Comparison of ENCODE assay signal across 8 cellular contexts in genomic region chr12:12927211-12928079, GRCh38. TPM values are rescaled to one million over a fixed set of nuclear protein-coding genes. Genes with fewer than 3 reads are reported as not detected.
DNase-seq lines count a peak whose midpoint lies in the region; ATAC-seq and TF ChIP-seq lines count a peak whose summit lies in the region.

No MANE protein-coding gene starts in this region.

- H2BK120ac ChIP-seq in trophoblast cell (ENCODE audit: insufficient read depth, low read length, poor library complexity): no peak overlapping the region

- H3K4me3 ChIP-seq in fibroblast of mammary gland (ENCODE audit: control insufficient read depth, low read depth, low read length) (peak overlapping the region; percentile 9), trophoblast cell (ENCODE audit: low read depth, low read length) (no peak overlapping the region), GM23248 (no peak overlapping the region)

- H3K9me3 Mint-ChIP-seq in activated T-cell treated with anti-CD3 and anti-CD28 coated beads, Interleukin-2, amount 50 U/mL, for 4 hours: no peaks in the 10 kb centered on the region

- peak overlapping the region; percentile 4 for H4K8ac ChIP-seq in trophoblast cell (ENCODE audit: low read depth, low read length)

- peak; percentile 74 for DNase-seq in COLO668 (lab: John Stamatoyannopoulos, UW; ENCODE audit: unreplicated experiment)
- DNase-seq in NCI-H1694 (lab: John Stamatoyannopoulos, UW): peak; percentile 72
- DNase-seq in activated T-cell treated with anti-CD3 and anti-CD28 coated beads, Interleukin-2, amount 50 U/mL, for 4 hours: peak; percentile 25
- peak; percentile 46 for DNase-seq in fibroblast of mammary gland (ENCODE audit: low read depth)
- peak; percentile 87 to 96 for DNase-seq in trophoblast cell
- DNase-seq in foreskin melanocyte: no peak
- no peak for DNase-seq in GM23248

- no peak overlapping the region for H4K12ac ChIP-seq in trophoblast cell (ENCODE audit: low read depth, low read length)

- H3K79me1 ChIP-seq in trophoblast cell (ENCODE audit: low read length): peaks cover 12% of the 10 kb centered on the region

- peak overlapping the region; percentile 40 for H4K91ac ChIP-seq in trophoblast cell (ENCODE audit: low read depth, low read length)

- no peaks in the 10 kb centered on the region for H3K36me3 Mint-ChIP-seq in activated T-cell treated with anti-CD3 and anti-CD28 coated beads, Interleukin-2, amount 50 U/mL, for 4 hours (ENCODE audit: insufficient read depth)

- H3K9me2 ChIP-seq in GM23248 (ENCODE audit: insufficient read depth): no peaks in the 10 kb centered on the region

- H3K4me1 Mint-ChIP-seq in activated T-cell treated with anti-CD3 and anti-CD28 coated beads, Interleukin-2, amount 50 U/mL, for 4 hours (ENCODE audit: low read depth): no peaks in the 10 kb centered on the region

- no peaks in the 10 kb centered on the region for H3K79me2 ChIP-seq in trophoblast cell (ENCODE audit: control insufficient read depth, insufficient read depth, low read length, poor library complexity)
- H3K79me2 ChIP-seq in GM23248 (ENCODE audit: insufficient read depth): no peaks in the 10 kb centered on the region

- H4K20me1 ChIP-seq in GM23248 (ENCODE audit: insufficient read depth): no peaks in the 10 kb centered on the region

- H3K18ac ChIP-seq in trophoblast cell (ENCODE audit: low read length): no peak overlapping the region

- H3K4ac ChIP-seq in trophoblast cell (ENCODE audit: low read depth, low read length): no peak overlapping the region

- ATAC-seq in activated T-cell treated with anti-CD3 and anti-CD28 coated beads, Interleukin-2, amount 50 U/mL, for 4 hours: peak in 1 of 2 donors; percentile 54
- no peak for ATAC-seq in GM21786 (IDR thresholded peaks at IDR 0.05; ENCODE audit: unreplicated experiment)

- H3K9me3 ChIP-seq in trophoblast cell (ENCODE audit: insufficient read depth, low read depth, low read length): peaks cover 2% of the 10 kb centered on the region
- H3K9me3 ChIP-seq in GM23248 (ENCODE audit: low read depth): no peaks in the 10 kb centered on the region

- WGBS in trophoblast cell (ENCODE audit: extremely low coverage, insufficient coverage, insufficient read length): no CpG with 5 or more reads among the region's 27 CpGs
- WGBS in GM23248 (ENCODE audit: low coverage in 1 of 2, low lambda C conversion rate in 2 of 2, missing lambda C conversion rate in 2 of 2), 2 experiments: 69 to 80% methylated on average over 25 to 27 of the region's 27 CpGs

- H3K9ac ChIP-seq in trophoblast cell (ENCODE audit: low read length) (no peak overlapping the region), GM23248 (no peak overlapping the region)

- peak overlapping the region; percentile 29 for H3K4me2 ChIP-seq in trophoblast cell (ENCODE audit: low read length)
- no peak overlapping the region for H3K4me2 ChIP-seq in GM23248 (ENCODE audit: unreplicated experiment)

- H3K36me3 ChIP-seq in trophoblast cell (ENCODE audit: control insufficient read depth in 1 of 2, insufficient read depth in 2 of 2, low read length in 2 of 2): peaks cover 0 to 6% of the 10 kb centered on the region in 2 experiments
- H3K36me3 ChIP-seq in GM23248 (ENCODE audit: low read depth): no peaks in the 10 kb centered on the region

- no peak overlapping the region for H3K14ac ChIP-seq in trophoblast cell (ENCODE audit: low read length)

- H3F3A ChIP-seq in GM23248 (ENCODE audit: insufficient read depth): peaks cover 5% of the 10 kb centered on the region; the same call in 1 of the 2 replicates

- H3K27me3 ChIP-seq in trophoblast cell (ENCODE audit: insufficient read depth, low read length) (no peaks in the 10 kb centered on the region), GM23248 (replicated peaks; ENCODE audit: insufficient read depth) (no peaks in the 10 kb centered on the region)

- no peak overlapping the region for H3K23ac ChIP-seq in trophoblast cell (ENCODE audit: low read length)

- H2BK5ac ChIP-seq in trophoblast cell (ENCODE audit: low read depth, low read length, poor library complexity): no peak overlapping the region

- in situ Hi-C loops in GM23248 (cut with MboI): no loop called here

- H2BK12ac ChIP-seq in trophoblast cell (ENCODE audit: low read length): no peak overlapping the region

- H2AK5ac ChIP-seq in trophoblast cell (ENCODE audit: low read length): no peak overlapping the region

- H3K4me1 ChIP-seq in trophoblast cell (ENCODE audit: control insufficient read depth in 1 of 2, insufficient read depth in 2 of 2, low read length in 2 of 2): peaks cover 10 to 13% of the 10 kb centered on the region in 2 experiments
- H3K4me1 ChIP-seq in GM23248 (ENCODE audit: insufficient read depth): peaks cover 18% of the 10 kb centered on the region

- TF ChIP-seq CTCF in fibroblast of mammary gland (conservative IDR thresholded peaks at IDR 0.05; ENCODE audit: control insufficient read depth, insufficient read depth, low read depth, low read length): no peak

- H3K27me3 Mint-ChIP-seq in activated T-cell treated with anti-CD3 and anti-CD28 coated beads, Interleukin-2, amount 50 U/mL, for 4 hours (ENCODE audit: low read depth): peaks cover 3% of the 10 kb centered on the region

- H3K4me3 Mint-ChIP-seq in activated T-cell treated with anti-CD3 and anti-CD28 coated beads, Interleukin-2, amount 50 U/mL, for 4 hours: peak overlapping the region; percentile 75

- peak overlapping the region; percentile 60 for H3K27ac ChIP-seq in trophoblast cell (ENCODE audit: low read depth, low read length)
- no peak overlapping the region for H3K27ac ChIP-seq in GM23248

- H2AFZ ChIP-seq in trophoblast cell (ENCODE audit: insufficient read depth, low read length, poor library complexity) (no peak overlapping the region), GM23248 (no peak overlapping the region)

RNA-seq across cellular contexts. Expression of gene GPRC5D, which starts 24.5 kb away (rescaled TPM):
- not detected for total RNA-seq in activated T-cell treated with anti-CD3 and anti-CD28 coated beads, Interleukin-2, amount 50 U/mL, for 4 hours
- polyA plus RNA-seq in trophoblast cell (2013): not detected in 2 replicates
- not detected in 2 replicates for total RNA-seq in GM23248 (2014; rRNA removed; shearing (Covaris generic))
- polyA plus RNA-seq in GM23248 (2016; fragmentation: Nextera tagmentation; extraction: Ambion mirVana): not detected in 2 replicates

RNA-seq across cellular contexts. Expression of gene GPRC5A, which starts 36.1 kb away (rescaled TPM):
- under 1 TPM; 0.30 to 0.86 (median 0.50) TPM for total RNA-seq in activated T-cell treated with anti-CD3 and anti-CD28 coated beads, Interleukin-2, amount 50 U/mL, for 4 hours
- polyA plus RNA-seq in trophoblast cell (2013): 44.7 and 55.0 TPM in 2 replicates
- 32.9 and 37.8 TPM in 2 replicates for total RNA-seq in GM23248 (2014; rRNA removed; shearing (Covaris generic))
- 84.8 and 85.9 TPM in 2 replicates for polyA plus RNA-seq in GM23248 (2016; fragmentation: Nextera tagmentation; extraction: Ambion mirVana)

Comparison
In these comparisons a context has a peak if more than half of its experiments do, and no peak if none do; other contexts are left out.
1. DNase-seq: peak in COLO668 (single experiment), NCI-H1694 (single experiment), activated T-cell treated with anti-CD3 and anti-CD28 coated beads, Interleukin-2, amount 50 U/mL, for 4 hours (single experiment), fibroblast of mammary gland (single experiment) and trophoblast cell (2 of 2); none in foreskin melanocyte (single experiment) and GM23248 (single experiment).
2. RNA of gene GPRC5A, which starts 36.1 kb away (total RNA-seq): 32.9 to 37.8 TPM in GM23248; 0.30 to 0.86 TPM in activated T-cell treated with anti-CD3 and anti-CD28 coated beads, Interleukin-2, amount 50 U/mL, for 4 hours; every median in the first group is over 10 times any median in the second.